In genomic region chr3:101070260-101071121, GRCh38 we compare ENCODE assay signal across 8 cellular contexts.
DNase-seq lines count a peak whose midpoint lies in the region; ATAC-seq, FAIRE-seq and TF ChIP-seq lines count a peak whose summit lies in the region.

No MANE protein-coding gene starts in this region.

- peak; percentile 52; the same call in 2 of the 3 replicates for TF ChIP-seq CTCF in A549 (IDR thresholded peaks at IDR 0.05)
- TF ChIP-seq CTCF in right atrium auricular region (IDR thresholded peaks at IDR 0.05): peak; percentile 20 to 77

- no peaks in the 10 kb centered on the region for H3K27me3 ChIP-seq in right atrium auricular region

- CTCF ChIA-PET in A549 (lab: Yijun Ruan, JAX): interaction anchor here (0.8 to 2.1 kb wide), 5 partner anchors 16 to 192 kb away, joined by 3 to 6 read pairs (median 4); partner anchors contain the start of gene ABI3BP

- no peaks in the 10 kb centered on the region for H3K36me3 ChIP-seq in right atrium auricular region

- DNase-seq in A549 (ENCODE audit: low read depth in 1 of 2, low spot score in 1 of 2) (peak in 1 of 2 experiments; percentile 72), RPMI8226 (peak; percentile 66), right atrium auricular region (ENCODE audit: low spot score) (no peak)
- DNase-seq in activated naive CD4-positive, alpha-beta T cell (lab: John Stamatoyannopoulos, UW): peak; percentile 18 to 27 (median 21)
- peak; percentile 28 to 56 (median 42) for DNase-seq in stimulated activated CD4-positive, alpha-beta T cell treated with anti-CD3 and anti-CD28 coated beads, Interleukin-1b, Interleukin-23, amount 100 ng/mL, for 24 hours (ENCODE audit: low read depth in 4 of 4, low spot score in 1 of 4)

- POLR2A ChIA-PET in A549 (lab: Yijun Ruan, JAX): no interaction called here

- no peak overlapping the region for H3K4me3 ChIP-seq in A549
- H3K4me3 ChIP-seq in right atrium auricular region: no peak overlapping the region

- H3K4me1 ChIP-seq in A549 (peaks cover 44% of the 10 kb centered on the region), right atrium auricular region (peaks cover 0 to 15% of the 10 kb centered on the region in 2 donors)

- ATAC-seq in A549 (peak in 1 of 2 experiments; percentile 76; a peak in 3 of 6 replicates), GM18498 (IDR thresholded peaks at IDR 0.05; ENCODE audit: unreplicated experiment) (peak; percentile 64), HG03439 (IDR thresholded peaks at IDR 0.05; ENCODE audit: unreplicated experiment) (peak; percentile 87), HG03457 (IDR thresholded peaks at IDR 0.05; ENCODE audit: unreplicated experiment) (no peak)

- WGBS in A549 (ENCODE audit: missing lambda C conversion rate): 55% methylated on average over 5 of the region's 5 CpGs

- no peak for TF ChIP-seq EP300 in A549 (IDR thresholded peaks at IDR 0.05)

- peak overlapping the region; percentile 63 to 79 for H3K27ac ChIP-seq in A549
- no peak overlapping the region for H3K27ac ChIP-seq in right atrium auricular region

- no peak overlapping the region for H3K4me2 ChIP-seq in A549

- FAIRE-seq in A549 (lab: Jason Lieb, UNC): no peak

- TF ChIP-seq RAD21 in A549 (conservative IDR thresholded peaks at IDR 0.05 in 1 of 2, IDR thresholded peaks at IDR 0.05 in 1 of 2): peak; percentile 50 to 56

- no peak for TF ChIP-seq POLR2A in A549 (IDR thresholded peaks at IDR 0.05; ENCODE audit: low read length)

- H3K9me3 ChIP-seq in A549: peaks cover 24% of the 10 kb centered on the region; the same call in 2 of the 3 replicates
- peaks cover 0 to 3% of the 10 kb centered on the region in 2 donors for H3K9me3 ChIP-seq in right atrium auricular region

TF ChIP-seq in A549, 52 proteins besides CTCF, POLR2A, EP300 and RAD21:
- TF ChIP-seq MAX (IDR thresholded peaks at IDR 0.05) (peak; percentile 70), SMC3 (IDR thresholded peaks at IDR 0.05) (peak; percentile 54), RARB (CRISPR knock-in tag; IDR thresholded peaks at IDR 0.05) (no peak)
TF ChIP-seq in A549: peak in this region for 2.

Comparison
In these comparisons a context has a peak if more than half of its experiments do, and no peak if none do; other contexts are left out.
1. H3K27ac ChIP-seq: peak in A549 (2 of 2); none in right atrium auricular region (0 of 2).